Comparison of ENCODE assay signal across 16 cellular contexts in genomic region chr6:157864185-157864761, GRCh38. TPM values are rescaled to one million over a fixed set of nuclear protein-coding genes. Genes with fewer than 3 reads are reported as not detected.
A peak's percentile ranks its signal among the peaks of the same experiment; 100 is the strongest.
DNase-seq lines count a peak whose midpoint lies in the region; ATAC-seq and TF ChIP-seq lines count a peak whose summit lies in the region.
"Had no signal": no experiment of that assay in that cellular context is flagged by ENCODE, and none has a peak within 500 bp of the region (broad histone marks: within the 10 kb centered on the region; RNA-seq: fewer than 3 reads in every experiment).

No MANE protein-coding gene starts in this region.

- H3K27ac Mint-ChIP-seq in chondrocyte (ENCODE audit: unreplicated experiment), result peak overlapping the region; percentile 28

- peak overlapping the region; percentile 15; the same call in 1 of the 2 replicates for H3K27ac ChIP-seq in IMR-90 (ENCODE audit: insufficient read depth, low read length)
- no peak overlapping the region for H3K27ac ChIP-seq in trophoblast cell (ENCODE audit: low read depth, low read length)
- H3K27ac ChIP-seq: BLaER1 had no signal

- H3K4ac ChIP-seq in IMR-90 (ENCODE audit: low read depth, low read length) (peak overlapping the region; percentile 47; the same call in 1 of the 2 replicates), trophoblast cell (ENCODE audit: low read depth, low read length) (peak overlapping the region; percentile 76)

- H2AK5ac ChIP-seq in IMR-90 (ENCODE audit: low read depth, low read length) (no peak overlapping the region; the same call in 1 of the 2 replicates), trophoblast cell (ENCODE audit: low read length) (no peak overlapping the region)

- H3K9me3 ChIP-seq in IMR-90 (ENCODE audit: control insufficient read depth, insufficient read depth, low read length) (no peaks in the 10 kb centered on the region), trophoblast cell (ENCODE audit: insufficient read depth, low read depth, low read length) (peaks cover 4% of the 10 kb centered on the region)
- H3K9me3 ChIP-seq: BLaER1, HAP-1 had no signal

- H3K36me3 ChIP-seq in IMR-90 (ENCODE audit: control insufficient read depth, insufficient read depth, low read length) (peaks cover 6% of the 10 kb centered on the region), trophoblast cell (ENCODE audit: control insufficient read depth in 1 of 2, insufficient read depth in 2 of 2, low read length in 2 of 2) (peaks cover 5 to 6% of the 10 kb centered on the region in 2 experiments)
- H3K36me3 ChIP-seq: BLaER1, HAP-1 had no signal

- H4K12ac ChIP-seq in trophoblast cell (ENCODE audit: low read depth, low read length), result no peak overlapping the region

- no peak overlapping the region; the same call in 2 of the 3 replicates for H2BK15ac ChIP-seq in IMR-90 (ENCODE audit: low read depth, low read length)

- WGBS in IMR-90 (ENCODE audit: extremely low coverage in 2 of 2, insufficient read length in 1 of 2), 2 experiments, result 100% methylated on average over 2 of the region's 11 CpGs; no CpG with 5 or more reads in 1 of the 2 experiments
- WGBS in trophoblast cell (ENCODE audit: extremely low coverage, insufficient coverage, insufficient read length), result no CpG with 5 or more reads among the region's 11 CpGs

- no peaks in the 10 kb centered on the region for H3K36me3 Mint-ChIP-seq in chondrocyte (ENCODE audit: low read depth)

- POLR2A ChIA-PET in IMR-90 (lab: Charles Lee; ENCODE audit: unreplicated experiment), result no interaction called here

- H3K14ac ChIP-seq in IMR-90 (replicated peaks; ENCODE audit: low read depth, low read length) (no peak overlapping the region), trophoblast cell (ENCODE audit: low read length) (no peak overlapping the region)

- peaks cover 21% of the 10 kb centered on the region for H3K9me1 ChIP-seq in IMR-90 (ENCODE audit: insufficient read depth, low read length)

- H3K27me3 Mint-ChIP-seq in chondrocyte (ENCODE audit: low read depth), result no peaks in the 10 kb centered on the region

- no peak for TF ChIP-seq POLR2A in IMR-90 (IDR thresholded peaks at IDR 0.05; ENCODE audit: low read depth, low read length)

- intact Hi-C loops in IMR-90 (cut with micrococcal nuclease), result no loop called here

- in situ Hi-C loops in IMR-90 (cut with MboI; ENCODE audit: low sequenced_read_pairs), result no loop called here

- TF ChIP-seq RAD21 in IMR-90 (IDR thresholded peaks at IDR 0.05; ENCODE audit: low read length), result no peak

- H4K8ac ChIP-seq in IMR-90 (ENCODE audit: low read depth in 2 of 2, low read length in 2 of 2) (no peak overlapping the region; a peak in 1 of 4 replicates), trophoblast cell (ENCODE audit: low read depth, low read length) (no peak overlapping the region)

- no peak for TF ChIP-seq CTCF in AG10803 (conservative IDR thresholded peaks at IDR 0.05; ENCODE audit: low read length)
- TF ChIP-seq CTCF in IMR-90 (conservative IDR thresholded peaks at IDR 0.05; ENCODE audit: low read depth, low read length), result no peak
- no peak for TF ChIP-seq CTCF in chondrocyte (IDR thresholded peaks at IDR 0.05)

- H3K9ac ChIP-seq in IMR-90 (ENCODE audit: low read depth, low read length) (no peak overlapping the region), trophoblast cell (ENCODE audit: low read length) (no peak overlapping the region)
- H3K9ac ChIP-seq: BLaER1 had no signal

- ATAC-seq in IMR-90 (ENCODE audit: low read depth) (peak; percentile 23; the same call in 1 of the 2 replicates), GM21825 (IDR thresholded peaks at IDR 0.05; ENCODE audit: unreplicated experiment) (no peak)

- H4K91ac ChIP-seq in IMR-90 (ENCODE audit: insufficient read depth, low read depth, low read length), result no peak overlapping the region; the same call in 1 of the 2 replicates
- no peak overlapping the region for H4K91ac ChIP-seq in trophoblast cell (ENCODE audit: low read depth, low read length)

- H2BK120ac ChIP-seq in IMR-90 (ENCODE audit: low read depth, low read length) (peak overlapping the region; percentile 1; the same call in 1 of the 2 replicates), trophoblast cell (ENCODE audit: insufficient read depth, low read length, poor library complexity) (no peak overlapping the region)

- H3K4me2 ChIP-seq in IMR-90 (ENCODE audit: low read depth, low read length), result peak overlapping the region; percentile 34; the same call in 1 of the 2 replicates
- H3K4me2 ChIP-seq in trophoblast cell (ENCODE audit: low read length), result no peak overlapping the region
- H3K4me2 ChIP-seq: BLaER1 had no signal

- H3K23ac ChIP-seq in IMR-90 (ENCODE audit: low read depth, low read length) (0 out of 2 replicates have a peak overlapping the region, but pooled peaks have one; percentile 8), trophoblast cell (ENCODE audit: low read length) (no peak overlapping the region)

- no peak overlapping the region for H2AFZ ChIP-seq in IMR-90 (replicated peaks; ENCODE audit: low read length, poor library complexity)
- no peak overlapping the region for H2AFZ ChIP-seq in trophoblast cell (ENCODE audit: insufficient read depth, low read length, poor library complexity)

- CTCF ChIA-PET in IMR-90 (lab: Yijun Ruan, JAX), result no interaction called here

- peaks cover 26% of the 10 kb centered on the region for H3K4me1 ChIP-seq in IMR-90 (ENCODE audit: control insufficient read depth, insufficient read depth, low read length)
- peaks cover 0 to 3% of the 10 kb centered on the region in 2 experiments for H3K4me1 ChIP-seq in trophoblast cell (ENCODE audit: control insufficient read depth in 1 of 2, insufficient read depth in 2 of 2, low read length in 2 of 2)

- dilution Hi-C loops in IMR-90 (cut with HindIII; ENCODE audit: low sequenced_read_pairs, unreplicated experiment), result no loop called here

- peak overlapping the region; percentile 4; the same call in 1 of the 2 replicates for H2BK20ac ChIP-seq in IMR-90 (ENCODE audit: low read depth, low read length)

- no peak overlapping the region for H2BK12ac ChIP-seq in trophoblast cell (ENCODE audit: low read length)

- H2AK9ac ChIP-seq in IMR-90 (replicated peaks; ENCODE audit: low read depth, low read length, poor library complexity), result no peak overlapping the region

- H3K4me1 Mint-ChIP-seq in chondrocyte (ENCODE audit: low read depth), result peaks cover 47% of the 10 kb centered on the region

- H4K5ac ChIP-seq in IMR-90 (ENCODE audit: low read depth, low read length), result no peak overlapping the region

- no peak overlapping the region for H3K4me3 ChIP-seq in AG10803 (ENCODE audit: low read length)
- H3K4me3 ChIP-seq in IMR-90 (ENCODE audit: insufficient read depth, low read depth, low read length), result no peak overlapping the region
- no peak overlapping the region for H3K4me3 ChIP-seq in trophoblast cell (ENCODE audit: low read depth, low read length)
- H3K4me3 ChIP-seq: BLaER1, HAP-1 had no signal

- peaks cover 22 to 78% of the 10 kb centered on the region in 2 experiments for H3K79me1 ChIP-seq in IMR-90 (ENCODE audit: low read depth in 1 of 2, low read length in 2 of 2)
- H3K79me1 ChIP-seq in trophoblast cell (ENCODE audit: low read length), result no peaks in the 10 kb centered on the region

- no peak overlapping the region for H3K4me3 Mint-ChIP-seq in chondrocyte (ENCODE audit: unreplicated experiment)

- DNase-seq in AG10803 (ENCODE audit: low read depth) (peak; percentile 38), IMR-90 (peak; percentile 36), chondrocyte (ENCODE audit: low spot score) (no peak), trophoblast cell (peak in 1 of 2 donors; percentile 37), occipital lobe (lab: John Stamatoyannopoulos, UW) (no peak)
- DNase-seq in stimulated activated CD4-positive, alpha-beta T cell treated with anti-CD3 and anti-CD28 coated beads, Interleukin-12 subunit alpha, Interleukin-12 subunit beta, amount 100 ng/mL, for 4 hours, result no peak
- DNase-seq: GF-D8, MV-4-11, NCI-H1436, NCI-H2081, NCI-H524, SIG-M5 had no signal

- H3K18ac ChIP-seq in IMR-90 (ENCODE audit: low read depth, low read length) (no peak overlapping the region), trophoblast cell (ENCODE audit: low read length) (no peak overlapping the region)

- no peaks in the 10 kb centered on the region for H3K27me3 ChIP-seq in IMR-90 (ENCODE audit: control insufficient read depth, insufficient read depth, low read length)
- H3K27me3 ChIP-seq in trophoblast cell (ENCODE audit: insufficient read depth, low read length), result no peaks in the 10 kb centered on the region
- H3K27me3 ChIP-seq: BLaER1 had no signal

- no TSS peak for BruUV-seq in IMR-90 (replicated peaks; lab: Mats Ljungman, UMichigan)

- H2BK5ac ChIP-seq in IMR-90 (ENCODE audit: low read depth, low read length, poor library complexity, severe bottlenecking) (no peak overlapping the region), trophoblast cell (ENCODE audit: low read depth, low read length, poor library complexity) (no peak overlapping the region)

- peaks cover 4% of the 10 kb centered on the region for H3K79me2 ChIP-seq in trophoblast cell (ENCODE audit: control insufficient read depth, insufficient read depth, low read length, poor library complexity)

- no peak overlapping the region for H3K56ac ChIP-seq in IMR-90 (ENCODE audit: extremely low read depth, insufficient read depth, low read length)

- no peaks in the 10 kb centered on the region for H3K9me3 Mint-ChIP-seq in chondrocyte (ENCODE audit: low read depth)

- peaks cover 63% of the 10 kb centered on the region for H4K20me1 ChIP-seq in IMR-90 (ENCODE audit: insufficient read depth, low read length)
- H4K20me1 ChIP-seq: BLaER1 had no signal

TF ChIP-seq in IMR-90, 13 proteins besides CTCF, POLR2A, EP300 and RAD21 (continues in another document):
- TF ChIP-seq MXI1 (IDR thresholded peaks at IDR 0.05; ENCODE audit: borderline replicate concordance, low read depth, low read length), result no peak
- no peak for TF ChIP-seq RFX5 (IDR thresholded peaks at IDR 0.05; ENCODE audit: low read depth, low read length)
- no peak for TF ChIP-seq MAFK (IDR thresholded peaks at IDR 0.05; ENCODE audit: low read depth, low read length)
- no peak for TF ChIP-seq FOS (IDR thresholded peaks at IDR 0.05; ENCODE audit: low read depth, low read length)
- no peak for TF ChIP-seq SMC3 (IDR thresholded peaks at IDR 0.05; ENCODE audit: low read depth, low read length)
- no peak for TF ChIP-seq NFE2L2 (IDR thresholded peaks at IDR 0.05; ENCODE audit: low read depth, low read length)
- no peak for TF ChIP-seq MAZ (IDR thresholded peaks at IDR 0.05; ENCODE audit: borderline replicate concordance, low read depth, low read length)
- no peak for TF ChIP-seq CHD1 (IDR thresholded peaks at IDR 0.05; ENCODE audit: low read depth, low read length)
- TF ChIP-seq RCOR1 (IDR thresholded peaks at IDR 0.05; ENCODE audit: insufficient replicate concordance, low read length), result no peak
- TF ChIP-seq BHLHE40 (IDR thresholded peaks at IDR 0.05; ENCODE audit: low read depth, low read length), result no peak

RNA-seq across cellular contexts. Expression of gene SNX9, which starts 41.2 kb away (rescaled TPM):
- total RNA-seq in IMR-90 (2012; rRNA removed) (41.2 and 41.9 TPM in 2 replicates), chondrocyte (31.7 to 47.1 TPM (median 43.9 TPM) in 3 replicates), occipital lobe (19.2 TPM)
- polyA plus RNA-seq in IMR-90 (2012; rRNA removed), result 34.8 and 35.3 TPM in 2 replicates
- 18.7 and 20.5 TPM in 2 replicates for polyA plus RNA-seq in IMR-90 (2012; cell fraction: cytosol; rRNA removed)
- polyA plus RNA-seq in IMR-90 (2012; cell fraction: nucleus; rRNA removed; ENCODE audit: low replicate concordance), result 20.1 and 45.0 TPM in 2 replicates
- polyA plus RNA-seq in trophoblast cell (2013), result 31.3 and 32.6 TPM in 2 replicates
- total RNA-seq: OCI-LY7 had no signal

Comparison
In these comparisons a context has a peak if more than half of its experiments do, and no peak if none do; other contexts are left out.
1. DNase-seq: peak in AG10803 (single experiment) and IMR-90 (single experiment); none in chondrocyte (single experiment), occipital lobe (single experiment) and stimulated activated CD4-positive, alpha-beta T cell treated with anti-CD3 and anti-CD28 coated beads, Interleukin-12 subunit alpha, Interleukin-12 subunit beta, amount 100 ng/mL, for 4 hours (single experiment).